ENCODE assay signal across 10 cellular contexts in genomic region chr14:26204954-26205479, GRCh38.
A peak's percentile ranks its signal among the peaks of the same experiment; 100 is the strongest.
DNase-seq lines count a peak whose midpoint lies in the region; ATAC-seq and TF ChIP-seq lines count a peak whose summit lies in the region.
"Had no signal": no experiment of that assay in that cellular context is flagged by ENCODE, and none has a peak within 500 bp of the region (broad histone marks: within the 10 kb centered on the region; RNA-seq: fewer than 3 reads in every experiment).

No MANE protein-coding gene starts in this region.

- H3K27ac ChIP-seq in muscle layer of colon (ENCODE audit: low read depth, low read length) (peak overlapping the region; percentile 9), uterus (peak overlapping the region in 1 of 2 donors; percentile 50)

- TF ChIP-seq CTCF in fibroblast of the aortic adventitia (IDR thresholded peaks at IDR 0.05; ENCODE audit: insufficient read depth, low read length) (no peak), uterus (IDR thresholded peaks at IDR 0.05) (no peak)

- DNase-seq in activated gamma-delta T cell (lab: John Stamatoyannopoulos, UW) (peak; percentile 9), activated gamma-delta T cell treated with Interleukin-2 at 50 U/mL for 16 hours (no peak), fibroblast of the aortic adventitia (ENCODE audit: low read depth) (peak; percentile 33), uterus (peak; percentile 23 to 38), NOMO-1 (lab: John Stamatoyannopoulos, UW; ENCODE audit: unreplicated experiment in 2 of 2) (no peak), NCI-H2171 treated with DMSO at 0.1 percent for 48 hours (lab: John Stamatoyannopoulos, UW) (no peak)
- DNase-seq: activated CD4-positive, alpha-beta T cell treated with anti-CD3 and anti-CD28 coated beads for 1 hour; Kasumi-1 had no signal

- no peak for ATAC-seq in HG02678 (IDR thresholded peaks at IDR 0.05; ENCODE audit: unreplicated experiment)

- intact Hi-C loops in uterus (cut with DNase I; ENCODE audit: low total_unique reads): no loop called here

- H3K9me3 ChIP-seq in muscle layer of colon (ENCODE audit: low read length): no peaks in the 10 kb centered on the region
- no peaks in the 10 kb centered on the region for H3K9me3 ChIP-seq in uterus

- H3K4me3 ChIP-seq in fibroblast of the aortic adventitia (ENCODE audit: low read depth, low read length) (peak overlapping the region; percentile 57), muscle layer of colon (ENCODE audit: low read depth in 1 of 2, low read length in 2 of 2) (peak overlapping the region; percentile 33 to 49), uterus (peak overlapping the region in 1 of 2 donors; percentile 29)

- H3K27me3 ChIP-seq in muscle layer of colon (ENCODE audit: control insufficient read depth in 1 of 2, insufficient read depth in 2 of 2, low read length in 2 of 2): no peaks in the 10 kb centered on the region
- H3K27me3 ChIP-seq in uterus: no peaks in the 10 kb centered on the region

- no peak for TF ChIP-seq POLR2A in uterus (IDR thresholded peaks at IDR 0.05)

- peak overlapping the region; percentile 1 for H3K9ac ChIP-seq in muscle layer of colon (ENCODE audit: low read length)

- no peaks in the 10 kb centered on the region for H3K36me3 ChIP-seq in muscle layer of colon (ENCODE audit: insufficient read depth, low read length)
- H3K36me3 ChIP-seq in uterus: no peaks in the 10 kb centered on the region

- H3K4me1 ChIP-seq in muscle layer of colon (ENCODE audit: insufficient read depth, low read length) (peaks cover 5% of the 10 kb centered on the region), uterus (no peaks in the 10 kb centered on the region)

Comparison
In these comparisons a context has a peak if more than half of its experiments do, and no peak if none do; other contexts are left out.
1. DNase-seq: peak in activated gamma-delta T cell (single experiment), fibroblast of the aortic adventitia (single experiment) and uterus (2 of 2); none in activated gamma-delta T cell treated with Interleukin-2 at 50 U/mL for 16 hours (single experiment), NOMO-1 (0 of 2) and NCI-H2171 treated with DMSO at 0.1 percent for 48 hours (single experiment).